Comparison of ENCODE assay signal across 8 cellular contexts in genomic region chr9:21964925-21965385, GRCh38.
DNase-seq lines count a peak whose midpoint lies in the region; ATAC-seq and TF ChIP-seq lines count a peak whose summit lies in the region.

No MANE protein-coding gene starts in this region.

- peak; percentile 27 for DNase-seq in activated gamma-delta T cell (lab: John Stamatoyannopoulos, UW)
- DNase-seq in activated gamma-delta T cell treated with Interleukin-2 at 50 U/mL for 16 hours: no peak
- DNase-seq in activated T-cell treated with anti-CD3 and anti-CD28 coated beads for 24 hours (ENCODE audit: low read depth): peak; percentile 35
- DNase-seq in foreskin fibroblast: peak in 1 of 2 donors; percentile 65
- DNase-seq in skeletal muscle cell (ENCODE audit: low read depth): no peak
- no peak for DNase-seq in amniotic stem cell (lab: John Stamatoyannopoulos, UW)
- no peak for DNase-seq in NCI-H187 treated with DMSO at 0.1 percent for 48 hours (lab: John Stamatoyannopoulos, UW)

- ATAC-seq in HG03342 (IDR thresholded peaks at IDR 0.05; ENCODE audit: unreplicated experiment): peak; percentile 50

- TF ChIP-seq CTCF in foreskin fibroblast (IDR thresholded peaks at IDR 0.05; ENCODE audit: low read depth, low read length): no peak

- H3K4me3 ChIP-seq in foreskin fibroblast (ENCODE audit: low read depth in 1 of 2, low read length in 2 of 2) (peak overlapping the region; percentile 48 to 54), skeletal muscle cell (ENCODE audit: low read depth, low read length) (peak overlapping the region; percentile 40)

Comparison
In these comparisons a context has a peak if more than half of its experiments do, and no peak if none do; other contexts are left out.
1. DNase-seq: peak in activated gamma-delta T cell (single experiment) and activated T-cell treated with anti-CD3 and anti-CD28 coated beads for 24 hours (single experiment); none in activated gamma-delta T cell treated with Interleukin-2 at 50 U/mL for 16 hours (single experiment), skeletal muscle cell (single experiment), amniotic stem cell (single experiment) and NCI-H187 treated with DMSO at 0.1 percent for 48 hours (single experiment).